Comparison of ENCODE assay signal across 8 cellular contexts in the genomic region with DNA sequence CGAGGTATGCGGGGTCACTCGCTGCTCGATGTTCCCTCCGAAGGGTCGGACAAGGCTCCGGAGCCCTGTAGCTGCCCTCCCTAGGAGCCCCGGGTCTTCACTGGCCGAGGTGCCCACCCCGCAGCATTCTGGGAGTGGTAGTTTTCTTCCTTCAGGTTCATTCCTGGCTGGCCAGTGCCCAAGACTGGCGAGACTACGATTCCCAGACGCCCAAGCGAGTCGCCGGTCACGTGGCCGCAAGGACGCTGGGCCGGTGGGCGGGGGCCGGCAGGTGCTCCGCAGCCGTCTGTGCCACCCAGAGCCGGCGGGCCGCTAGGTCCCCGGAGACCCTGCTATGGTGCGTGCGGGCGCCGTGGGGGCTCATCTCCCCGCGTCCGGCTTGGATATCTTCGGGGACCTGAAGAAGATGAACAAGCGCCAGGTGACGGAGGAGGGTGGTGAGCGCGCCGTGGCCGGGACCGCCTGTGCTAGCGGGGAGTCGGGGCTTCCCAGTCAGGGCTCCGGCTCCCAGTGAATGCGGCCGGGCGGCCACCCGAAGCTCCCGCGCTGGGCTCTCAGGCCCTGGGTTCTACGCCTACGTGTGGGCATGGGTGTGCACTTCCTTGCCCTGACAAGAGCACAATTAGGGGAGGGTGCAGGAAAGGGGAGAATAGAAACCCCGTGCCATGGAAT. TPM values are rescaled to one million over a fixed set of nuclear protein-coding genes. Genes with fewer than 3 reads are reported as not detected.
DNase-seq lines count a peak whose midpoint lies in the region; ATAC-seq, FAIRE-seq and TF ChIP-seq lines count a peak whose summit lies in the region.

A gene (plus strand): TSS at position 270 of the 672 bp plus-strand sequence. CDS start 65 bp downstream, at position 335.

- H3K27ac Mint-ChIP-seq in T-helper 17 cell, result peak within 1 kb of the TSS; percentile 92

- peaks cover 2% of the 10 kb centered on the region for H3K36me3 Mint-ChIP-seq in T-helper 17 cell (ENCODE audit: low read depth)

- WGBS in psoas muscle, 3 donors, result 0 to 1% (median 0%) methylated on average over 55 of the region's 55 CpGs

- H3K4me3 Mint-ChIP-seq in T-helper 17 cell, result peak within 1 kb of the TSS; percentile 94

- H3K9me3 ChIP-seq in T-helper 17 cell (ENCODE audit: control insufficient read depth, low read length, poor library complexity, severe bottlenecking) (no peaks in the 10 kb centered on the region), right atrium auricular region (no peaks in the 10 kb centered on the region), psoas muscle (no peaks in the 10 kb centered on the region)

- peaks cover 21% of the 10 kb centered on the region for H3K27me3 Mint-ChIP-seq in T-helper 17 cell

- TF ChIP-seq CTCF in right atrium auricular region (IDR thresholded peaks at IDR 0.05) (no peak), psoas muscle (IDR thresholded peaks at IDR 0.05) (no peak)

- TF ChIP-seq POLR2A in GM15510 (IDR thresholded peaks at IDR 0.05; ENCODE audit: borderline replicate concordance, extremely low read depth, insufficient read length), result peak; percentile 88

- peaks cover 0 to 16% of the 10 kb centered on the region in 2 donors for H3K4me1 ChIP-seq in right atrium auricular region
- peaks cover 14% of the 10 kb centered on the region for H3K4me1 ChIP-seq in psoas muscle

- DNase-seq in NCI-H1694 treated with DMSO at 0.1 percent for 48 hours (lab: John Stamatoyannopoulos, UW) (peak; percentile 94), T-helper 17 cell (peak; percentile 90 to 94 (median 92)), right atrium auricular region (ENCODE audit: low spot score) (peak; percentile 97), psoas muscle (peak; percentile 96 to 98), urothelium cell line (ENCODE audit: low spot score) (peak; percentile 93)

- no peaks in the 10 kb centered on the region for H3K36me3 ChIP-seq in right atrium auricular region
- no peaks in the 10 kb centered on the region for H3K36me3 ChIP-seq in psoas muscle (ENCODE audit: insufficient read depth in 1 of 2, low read depth in 1 of 2)

- H3K27me3 ChIP-seq in right atrium auricular region, result no peaks in the 10 kb centered on the region
- peaks cover 0 to 1% (median 0%) of the 10 kb centered on the region in 3 donors for H3K27me3 ChIP-seq in psoas muscle (ENCODE audit: insufficient read depth in 3 of 3, low read length in 2 of 3)

- no peak for FAIRE-seq in urothelium cell line (lab: Jason Lieb, UNC)

- ATAC-seq in HG02885 (IDR thresholded peaks at IDR 0.05; ENCODE audit: poor library complexity, unreplicated experiment), result peak; percentile 77
- ATAC-seq in T-helper 17 cell, result peak; percentile 91
- peak; percentile 95 to 98 (median 96) for ATAC-seq in psoas muscle

- H3K4me3 ChIP-seq in right atrium auricular region (peak within 1 kb of the TSS; percentile 54 to 82), psoas muscle (peak within 1 kb of the TSS; percentile 92)

- peaks cover 34% of the 10 kb centered on the region for H3K4me1 Mint-ChIP-seq in T-helper 17 cell

- intact Hi-C loops in psoas muscle (cut with DNase I), result no loop called here

- H3K27ac ChIP-seq in angular gyrus (ENCODE audit: low read depth, low read length), result peak within 1 kb of the TSS; percentile 94
- peak within 1 kb of the TSS; percentile 80 to 84 for H3K27ac ChIP-seq in right atrium auricular region
- peak within 1 kb of the TSS; percentile 92 for H3K27ac ChIP-seq in psoas muscle

RNA-seq across cellular contexts. Expression of the gene that starts here (rescaled TPM):
- total RNA-seq in T-helper 17 cell (10 to 100 TPM; 77.7 to 78.9 TPM), right atrium auricular region (10 to 100 TPM; 11.7 to 23.9 TPM), psoas muscle (10 to 100 TPM; 11.3 to 19.5 (median 15.9) TPM)
- 10 to 100 TPM; 13.4 to 27.7 (median 23.4) TPM for polyA plus RNA-seq in psoas muscle

Comparison
In these comparisons a context has a peak if more than half of its experiments do, and no peak if none do; other contexts are left out.
1. Peak in every context shown above with its lines: DNase-seq, ATAC-seq, H3K4me3 ChIP-seq and H3K27ac ChIP-seq.